In the genomic region with DNA sequence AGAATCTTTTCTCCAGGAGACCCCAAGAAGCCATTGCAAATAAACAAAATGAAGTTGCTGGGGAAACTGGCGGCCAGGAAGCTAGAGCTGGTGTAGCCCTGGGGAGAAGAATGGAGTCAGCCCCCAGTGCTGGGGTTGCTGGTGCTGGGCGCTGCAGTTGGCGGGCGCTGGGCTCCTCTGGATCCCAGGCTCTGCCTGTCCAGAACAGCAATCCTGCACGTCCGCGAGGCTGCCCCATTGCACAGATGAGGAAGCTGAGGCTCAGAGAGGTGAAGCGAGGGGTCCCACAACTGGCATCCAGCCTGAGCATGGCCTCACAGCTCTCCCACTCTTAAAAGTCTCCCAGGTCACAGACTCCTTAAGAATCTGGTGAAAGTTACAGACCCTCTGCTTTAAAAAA, we compare ENCODE assay signal across 14 cellular contexts.
DNase-seq lines count a peak whose midpoint lies in the region; ATAC-seq and TF ChIP-seq lines count a peak whose summit lies in the region.
"Had no signal": no experiment of that assay in that cellular context is flagged by ENCODE, and none has a peak within 500 bp of the region (broad histone marks: within the 10 kb centered on the region; RNA-seq: fewer than 3 reads in every experiment).

No MANE protein-coding gene starts in this region.

- H3K9me3 Mint-ChIP-seq in MCF 10A (ENCODE audit: unreplicated experiment) = no peaks in the 10 kb centered on the region
- peaks cover 0 to 6% (median 0%) of the 10 kb centered on the region in 7 donors for H3K9me3 Mint-ChIP-seq in CD14-positive monocyte
- no peaks in the 10 kb centered on the region for H3K9me3 Mint-ChIP-seq in T-helper 2 cell treated with Interferon-gamma antibody and Interleukin-4, amounts not matched to agents 5 μg/mL and 100 μg/mL, for 36 hours

- no peak overlapping the region for H3K27ac ChIP-seq in mammary epithelial cell (ENCODE audit: insufficient read depth, low read depth, low read length)

- peaks cover 20% of the 10 kb centered on the region for H3K4me1 ChIP-seq in mammary epithelial cell (ENCODE audit: insufficient read depth, low read length)
- H3K4me1 ChIP-seq: HAP-1 had no signal

- no peaks in the 10 kb centered on the region for H3K79me2 ChIP-seq in mammary epithelial cell (ENCODE audit: insufficient read depth, low read length)

- H3K4me3 Mint-ChIP-seq in MCF 10A (ENCODE audit: unreplicated experiment) (no peak overlapping the region), CD14-positive monocyte (no peak overlapping the region)
- H3K4me3 Mint-ChIP-seq in T-helper 2 cell treated with Interferon-gamma antibody and Interleukin-4, amounts not matched to agents 5 μg/mL and 100 μg/mL, for 36 hours = no peak overlapping the region
- H3K4me3 Mint-ChIP-seq: CD4-positive, alpha-beta memory T cell; HFFc6 had no signal

- TF ChIP-seq CTCF in MCF 10A (IDR thresholded peaks at IDR 0.05; ENCODE audit: unreplicated experiment) (no peak), mammary epithelial cell (conservative IDR thresholded peaks at IDR 0.05 in 1 of 2, IDR thresholded peaks at IDR 0.05 in 1 of 2; ENCODE audit: extremely low read depth in 1 of 2, insufficient read depth in 1 of 2, low read depth in 1 of 2, low read length in 2 of 2) (no peak), CD14-positive monocyte (IDR thresholded peaks at IDR 0.05) (peak; percentile 1)

- POLR2A ChIA-PET in MCF 10A (lab: Yijun Ruan, JAX) = interaction anchor here (0.7 kb wide), 1 partner anchor 56 kb away, joined by 6 read pairs; no protein-coding TSS in a partner anchor

- no peak overlapping the region for H2AFZ ChIP-seq in mammary epithelial cell (ENCODE audit: low read depth, low read length)

- no peak overlapping the region for H3K4me2 ChIP-seq in mammary epithelial cell (ENCODE audit: insufficient read depth, low read depth, low read length)

- H3K4me1 Mint-ChIP-seq in MCF 10A (ENCODE audit: insufficient read depth, unreplicated experiment) = peaks cover 19% of the 10 kb centered on the region
- peaks cover 7% of the 10 kb centered on the region for H3K4me1 Mint-ChIP-seq in CD14-positive monocyte
- no peaks in the 10 kb centered on the region for H3K4me1 Mint-ChIP-seq in T-helper 2 cell treated with Interferon-gamma antibody and Interleukin-4, amounts not matched to agents 5 μg/mL and 100 μg/mL, for 36 hours (ENCODE audit: low read depth)
- H3K4me1 Mint-ChIP-seq: CD4-positive, alpha-beta memory T cell had no signal

- dilution Hi-C loops in mammary epithelial cell (cut with HindIII; ENCODE audit: low sequenced_read_pairs) = no loop called here

- in situ Hi-C loops in mammary epithelial cell (cut with MboI; ENCODE audit: low sequenced_read_pairs in 2 of 2) = no loop called here

- WGBS in mammary epithelial cell (ENCODE audit: low coverage, missing lambda C conversion rate) = 98% methylated on average over 8 of the region's 8 CpGs

- DNase-seq in MCF 10A (ENCODE audit: unreplicated experiment) (no peak), mammary epithelial cell (no peak), CD14-positive monocyte (ENCODE audit: low spot score) (peak; percentile 45), mesenteric fat pad (ENCODE audit: low spot score) (peak; percentile 88)
- no peak for DNase-seq in T-helper 2 cell treated with Interferon-gamma antibody and Interleukin-4, amounts not matched to agents 5 μg/mL and 100 μg/mL, for 36 hours (ENCODE audit: low spot score)
- DNase-seq: Calu3; CD4-positive, alpha-beta memory T cell; COR-L47; DMS53; DND-41; GOT3; HFFc6 had no signal

- H4K20me1 ChIP-seq in mammary epithelial cell (ENCODE audit: insufficient read depth, low read length) = no peaks in the 10 kb centered on the region

- CTCF ChIA-PET in MCF 10A (lab: Yijun Ruan, JAX) (interaction anchor here (1.1 kb wide), 1 partner anchor 17 kb away, joined by 3 read pairs; no protein-coding TSS in a partner anchor), mammary epithelial cell (lab: Charles Lee; ENCODE audit: low non-redundant PET) (no interaction called here)

- H3K36me3 Mint-ChIP-seq in MCF 10A (ENCODE audit: insufficient read depth, unreplicated experiment) (no peaks in the 10 kb centered on the region), CD14-positive monocyte (no peaks in the 10 kb centered on the region)
- H3K36me3 Mint-ChIP-seq in T-helper 2 cell treated with Interferon-gamma antibody and Interleukin-4, amounts not matched to agents 5 μg/mL and 100 μg/mL, for 36 hours (ENCODE audit: low read depth) = no peaks in the 10 kb centered on the region

- H3K9me3 ChIP-seq in mammary epithelial cell (replicated peaks; ENCODE audit: insufficient read depth, low read length) = no peaks in the 10 kb centered on the region

- H3K9ac ChIP-seq in mammary epithelial cell (ENCODE audit: insufficient read depth, low read length) = no peak overlapping the region

- H3K27me3 Mint-ChIP-seq in MCF 10A (ENCODE audit: insufficient read depth, unreplicated experiment) (no peaks in the 10 kb centered on the region), CD14-positive monocyte (ENCODE audit: low read depth in 3 of 3) (peaks cover 3 to 5% (median 4%) of the 10 kb centered on the region in 3 donors)
- peaks cover 7% of the 10 kb centered on the region for H3K27me3 Mint-ChIP-seq in T-helper 2 cell treated with Interferon-gamma antibody and Interleukin-4, amounts not matched to agents 5 μg/mL and 100 μg/mL, for 36 hours (ENCODE audit: low read depth)

- H3K27ac Mint-ChIP-seq in MCF 10A (ENCODE audit: low read depth, unreplicated experiment) (peak overlapping the region; percentile 19), CD14-positive monocyte (no peak overlapping the region)
- H3K27ac Mint-ChIP-seq in T-helper 2 cell treated with Interferon-gamma antibody and Interleukin-4, amounts not matched to agents 5 μg/mL and 100 μg/mL, for 36 hours = no peak overlapping the region
- H3K27ac Mint-ChIP-seq: CD4-positive, alpha-beta memory T cell; HFFc6 had no signal

- intact Hi-C loops in MCF 10A (cut with micrococcal nuclease) (no loop called here), mammary epithelial cell (cut with micrococcal nuclease) (no loop called here), CD14-positive monocyte (cut with micrococcal nuclease) (loop anchor here in 1 of 2 donors (10.0 kb wide), 1 partner anchor 1877 kb away; no protein-coding TSS in a partner anchor)

- no peaks in the 10 kb centered on the region for H3K36me3 ChIP-seq in mammary epithelial cell (ENCODE audit: insufficient read depth, low read length)
- H3K36me3 ChIP-seq: HAP-1 had no signal

- no peak for ATAC-seq in HG02588 (IDR thresholded peaks at IDR 0.05; ENCODE audit: unreplicated experiment)

- no peak overlapping the region for H3K4me3 ChIP-seq in mammary epithelial cell (replicated peaks in 1 of 3; ENCODE audit: insufficient read depth in 1 of 3, low read depth in 2 of 3, low read length in 3 of 3)
- H3K4me3 ChIP-seq: HAP-1 had no signal

- H3K27me3 ChIP-seq in mammary epithelial cell (ENCODE audit: insufficient read depth, low read length) = no peaks in the 10 kb centered on the region

- no TSS peak for BruUV-seq in MCF 10A (replicated peaks; lab: Mats Ljungman, UMichigan)
- BruUV-seq in mammary epithelial cell (replicated peaks; lab: Mats Ljungman, UMichigan) = no TSS peak

Comparison
In these comparisons a context has a peak if more than half of its experiments do, and no peak if none do; other contexts are left out.
1. DNase-seq: peak in CD14-positive monocyte (single experiment) and mesenteric fat pad (single experiment); none in MCF 10A (single experiment), mammary epithelial cell (single experiment) and T-helper 2 cell treated with Interferon-gamma antibody and Interleukin-4, amounts not matched to agents 5 μg/mL and 100 μg/mL, for 36 hours (single experiment).